In the genomic region with DNA sequence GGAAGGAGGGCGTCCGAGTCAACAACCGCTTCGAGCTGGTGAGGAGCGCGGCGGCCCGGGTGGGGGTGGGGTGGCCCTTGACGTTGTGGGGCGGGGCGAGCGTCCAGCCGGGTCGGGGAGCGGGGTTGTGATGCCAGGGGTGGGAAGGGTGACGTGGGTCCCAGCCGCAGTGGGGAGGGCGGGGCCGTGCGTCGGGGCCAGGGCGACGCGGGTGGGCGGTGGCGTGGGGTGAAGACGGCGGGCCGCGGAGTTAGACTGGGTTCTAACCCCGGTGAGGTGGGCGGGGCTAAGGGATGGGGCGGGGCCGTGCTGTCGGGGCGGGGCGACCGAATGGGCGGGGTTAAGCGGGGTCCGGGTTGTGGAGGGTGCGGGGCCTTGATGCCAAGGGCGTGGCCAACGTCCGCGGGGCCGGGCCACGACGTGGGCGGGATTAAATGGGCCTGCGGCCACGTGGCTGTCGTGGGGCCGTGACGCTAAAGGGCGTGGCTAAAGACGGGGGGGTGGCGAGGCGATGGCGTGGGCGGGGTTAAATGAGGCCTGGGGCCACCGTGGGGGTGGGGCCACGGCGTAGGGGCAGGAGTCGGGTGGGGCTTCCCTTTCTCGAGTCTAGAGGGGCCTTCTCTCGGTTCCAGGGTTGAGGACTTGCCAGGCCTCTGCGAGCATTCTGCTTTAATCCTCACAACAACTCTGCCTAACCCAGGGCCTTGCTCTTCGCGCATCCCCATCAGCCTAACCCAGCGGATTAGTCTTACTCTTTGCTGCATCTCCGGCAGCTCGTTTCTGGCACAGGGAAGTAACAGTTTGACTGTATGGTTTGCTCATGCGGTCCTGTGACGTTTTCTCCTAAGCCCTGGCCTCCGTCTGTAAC, we compare ENCODE assay signal across 1 cellular context.
A peak's percentile ranks its signal among the peaks of the same experiment; 100 is the strongest.
TF ChIP-seq lines count a peak whose summit lies in the region.

No MANE protein-coding gene starts in this region.

TF ChIP-seq in K562, 482 proteins besides CTCF, POLR2A, EP300 and RAD21 (continued from another document):
- TF ChIP-seq, protein P1, sequence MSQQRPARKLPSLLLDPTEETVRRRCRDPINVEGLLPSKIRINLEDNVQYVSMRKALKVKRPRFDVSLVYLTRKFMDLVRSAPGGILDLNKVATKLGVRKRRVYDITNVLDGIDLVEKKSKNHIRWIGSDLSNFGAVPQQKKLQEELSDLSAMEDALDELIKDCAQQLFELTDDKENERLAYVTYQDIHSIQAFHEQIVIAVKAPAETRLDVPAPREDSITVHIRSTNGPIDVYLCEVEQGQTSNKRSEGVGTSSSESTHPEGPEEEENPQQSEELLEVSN (IDR thresholded peaks at IDR 0.05; ENCODE audit: borderline replicate concordance in 1 of 2, extremely low read depth in 1 of 2, insufficient read depth in 1 of 2, insufficient read length in 1 of 2, low read depth in 1 of 2, low read length in 1 of 2, poor library complexity in 1 of 2, severe bottlenecking in 1 of 2), result peak in 1 of 2 experiments; percentile 77
- TF ChIP-seq CTBP1 (IDR thresholded peaks at IDR 0.05; ENCODE audit: borderline replicate concordance) (0 out of 2 replicates have a peak, but pooled peaks have one; percentile 19), TCF7L2 (IDR thresholded peaks at IDR 0.05; ENCODE audit: low read depth, low read length) (no peak), ZFP30 (CRISPR knock-in tag; IDR thresholded peaks at IDR 0.05; ENCODE audit: borderline replicate concordance) (no peak), ZBED1 (IDR thresholded peaks at IDR 0.05) (peak; percentile 8; the same call in 1 of the 2 replicates), FOXJ2 (tag; IDR thresholded peaks at IDR 0.05) (no peak), NR1H2 (CRISPR knock-in tag; IDR thresholded peaks at IDR 0.05) (no peak), CEBPB (tag; IDR thresholded peaks at IDR 0.05) (no peak), SAP30 (IDR thresholded peaks at IDR 0.05; ENCODE audit: borderline replicate concordance, insufficient read depth, low read depth, low read length, poor library complexity, severe bottlenecking) (peak; percentile 26), PCBP2 (IDR thresholded peaks at IDR 0.05; ENCODE audit: low read depth, low read length, poor library complexity, severe bottlenecking) (no peak), BRD9 (IDR thresholded peaks at IDR 0.05; ENCODE audit: low read depth, partially characterized antibody) (no peak), KDM5B (IDR thresholded peaks at IDR 0.05; ENCODE audit: insufficient replicate concordance, low read depth, low read length) (no peak), BRD4 (IDR thresholded peaks at IDR 0.05) (no peak), FIP1L1 (IDR thresholded peaks at IDR 0.05; ENCODE audit: low read depth, low read length, poor library complexity, severe bottlenecking) (peak; percentile 30), PPARD (CRISPR knock-in tag; IDR thresholded peaks at IDR 0.05) (no peak), PHF20 (IDR thresholded peaks at IDR 0.05; ENCODE audit: partially characterized antibody) (no peak), CSDE1 (IDR thresholded peaks at IDR 0.05) (no peak), MTF1 (CRISPR knock-in tag; IDR thresholded peaks at IDR 0.05; ENCODE audit: borderline replicate concordance) (no peak), POLR2H (tag; IDR thresholded peaks at IDR 0.05; ENCODE audit: low read depth) (0 out of 2 replicates have a peak, but pooled peaks have one; percentile 68), SREBF2 (CRISPR knock-in tag; IDR thresholded peaks at IDR 0.05) (no peak), PTTG1 (tag; IDR thresholded peaks at IDR 0.05; ENCODE audit: low read depth) (no peak), TCF7 (IDR thresholded peaks at IDR 0.05; ENCODE audit: borderline replicate concordance) (no peak), GTF2E2 (tag; IDR thresholded peaks at IDR 0.05) (no peak; the same call in 1 of the 2 replicates), MCM2 (IDR thresholded peaks at IDR 0.05; ENCODE audit: low read depth) (no peak)
- TF ChIP-seq, protein P2, sequence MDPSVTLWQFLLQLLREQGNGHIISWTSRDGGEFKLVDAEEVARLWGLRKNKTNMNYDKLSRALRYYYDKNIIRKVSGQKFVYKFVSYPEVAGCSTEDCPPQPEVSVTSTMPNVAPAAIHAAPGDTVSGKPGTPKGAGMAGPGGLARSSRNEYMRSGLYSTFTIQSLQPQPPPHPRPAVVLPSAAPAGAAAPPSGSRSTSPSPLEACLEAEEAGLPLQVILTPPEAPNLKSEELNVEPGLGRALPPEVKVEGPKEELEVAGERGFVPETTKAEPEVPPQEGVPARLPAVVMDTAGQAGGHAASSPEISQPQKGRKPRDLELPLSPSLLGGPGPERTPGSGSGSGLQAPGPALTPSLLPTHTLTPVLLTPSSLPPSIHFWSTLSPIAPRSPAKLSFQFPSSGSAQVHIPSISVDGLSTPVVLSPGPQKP (CRISPR knock-in tag; IDR thresholded peaks at IDR 0.05), result no peak
- TF ChIP-seq, protein P3, sequence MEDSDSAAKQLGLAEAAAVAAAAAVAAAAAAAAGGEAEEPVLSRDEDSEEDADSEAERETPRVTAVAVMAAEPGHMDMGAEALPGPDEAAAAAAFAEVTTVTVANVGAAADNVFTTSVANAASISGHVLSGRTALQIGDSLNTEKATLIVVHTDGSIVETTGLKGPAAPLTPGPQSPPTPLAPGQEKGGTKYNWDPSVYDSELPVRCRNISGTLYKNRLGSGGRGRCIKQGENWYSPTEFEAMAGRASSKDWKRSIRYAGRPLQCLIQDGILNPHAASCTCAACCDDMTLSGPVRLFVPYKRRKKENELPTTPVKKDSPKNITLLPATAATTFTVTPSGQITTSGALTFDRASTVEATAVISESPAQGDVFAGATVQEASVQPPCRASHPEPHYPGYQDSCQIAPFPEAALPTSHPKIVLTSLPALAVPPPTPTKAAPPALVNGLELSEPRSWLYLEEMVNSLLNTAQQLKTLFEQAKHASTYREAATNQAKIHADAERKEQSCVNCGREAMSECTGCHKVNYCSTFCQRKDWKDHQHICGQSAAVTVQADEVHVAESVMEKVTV (CRISPR knock-in tag; IDR thresholded peaks at IDR 0.05), result no peak
TF ChIP-seq in K562: peak in this region for 46.
